In the genomic region with DNA sequence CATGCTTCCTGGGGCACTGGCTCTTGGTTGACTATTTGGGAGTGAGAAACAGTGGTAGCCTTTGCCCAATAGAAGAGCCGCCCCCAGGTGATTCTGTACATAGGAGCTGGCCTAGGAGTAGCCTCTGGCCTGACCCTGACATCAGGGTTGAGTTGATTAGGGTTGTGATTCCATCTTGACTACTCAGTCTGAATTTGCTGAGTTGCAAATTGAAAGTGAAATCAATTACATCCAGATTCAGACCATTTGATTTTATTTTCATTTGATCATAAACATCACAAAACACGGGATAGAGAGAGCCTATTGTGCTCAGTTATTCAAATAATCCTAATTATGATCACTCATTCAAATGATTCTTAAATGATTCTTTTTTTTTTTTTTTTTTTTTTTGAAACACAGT, we compare ENCODE assay signal across 30 cellular contexts.
"Had no signal": no experiment of that assay in that cellular context is flagged by ENCODE, and none has a peak within 500 bp of the region (broad histone marks: within the 10 kb centered on the region; RNA-seq: fewer than 3 reads in every experiment).

No MANE protein-coding gene starts in this region.

- H3K27ac ChIP-seq: ascending aorta, VCaP had no signal

- DNase-seq: activated B cell treated with CpG ODN at 0.5 μM for 24 hours; activated CD4-positive, alpha-beta memory T cell treated with anti-CD3 and anti-CD28 coated beads for 36 hours; activated CD4-positive, alpha-beta T cell treated with anti-CD3 and anti-CD28 coated beads for 4 hours; activated CD4-positive, alpha-beta T cell treated with anti-CD3 and anti-CD28 coated beads, Interleukin-2, amount 10 ng/mL, durations not matched to agents 24 days and 14 days; activated CD4-positive, alpha-beta T cell treated with anti-CD3 and anti-CD28 coated beads, Interleukin-2, amount 50 U/mL, for 1 hour; activated CD4-positive, alpha-beta T cell treated with anti-CD3 and anti-CD28 coated beads, Interleukin-2, amount 50 U/mL, for 4 hours; activated CD4-positive, CD25-positive, alpha-beta regulatory T cell treated with anti-CD3 and anti-CD28 coated beads, Interleukin-2, amount 50 U/mL, for 72 hours; activated CD8-positive, alpha-beta memory T cell treated with anti-CD3 and anti-CD28 coated beads, Interleukin-2, amount 50 U/mL, for 4 hours; activated CD8-positive, alpha-beta T cell treated with anti-CD3 and anti-CD28 coated beads for 36 hours; activated effector memory CD4-positive, alpha-beta T cell treated with anti-CD3 and anti-CD28 coated beads, Interleukin-2, amount 50 U/mL, for 16 hours; activated gamma-delta T cell treated with Interleukin-2 at 50 U/mL for 16 hours; activated naive CD4-positive, alpha-beta T cell; activated naive CD4-positive, alpha-beta T cell treated with anti-CD3 and anti-CD28 coated beads for 36 hours; activated naive CD8-positive, alpha-beta T cell treated with anti-CD3 and anti-CD28 coated beads, Interleukin-2, amount 10 ng/mL, durations not matched to agents 7 days and 5 days; activated naive CD8-positive, alpha-beta T cell treated with anti-CD3 and anti-CD28 coated beads, Interleukin-2, amount 50 U/mL, for 24 hours; activated T-cell treated with anti-CD3 and anti-CD28 coated beads for 4 hours; activated T-cell treated with anti-CD3 and anti-CD28 coated beads, Interleukin-2, amount 50 U/mL, for 1 hour; activated T-cell treated with anti-CD3 and anti-CD28 coated beads, Interleukin-2, amount 50 U/mL, for 4 hours; activated T-cell treated with anti-CD3 and anti-CD28 coated beads, Interleukin-2, amount 50 U/mL, for 72 hours; amygdala; anterior cingulate cortex; central memory CD4-positive, alpha-beta T cell; T-helper 1 cell; T-helper 2 cell; T-helper 9 cell had no signal

- H3K36me3 ChIP-seq: ascending aorta had no signal

- H3K9me3 ChIP-seq: ascending aorta had no signal

- ATAC-seq: activated CD8-positive, alpha-beta T cell treated with anti-CD3 and anti-CD28 coated beads for 36 hours; activated naive CD8-positive, alpha-beta T cell treated with anti-CD3 and anti-CD28 coated beads, Interleukin-2, amount 50 U/mL, for 24 hours; activated T-cell treated with anti-CD3 and anti-CD28 coated beads, Interleukin-2, amount 50 U/mL, for 4 hours; activated T-cell treated with anti-CD3 and anti-CD28 coated beads, Interleukin-2, amount 50 U/mL, for 72 hours; activated T-helper 17 cell treated with anti-CD3 and anti-CD28 coated beads, Interleukin-2, amount 50 U/mL, for 72 hours had no signal

- H3K4me1 ChIP-seq: ascending aorta had no signal

- H3K27me3 ChIP-seq: ascending aorta had no signal

- FAIRE-seq: bronchial epithelial cell, TTC549 had no signal

- H3K4me3 ChIP-seq: ascending aorta had no signal
